Comparison of ENCODE assay signal across 10 cellular contexts in the genomic region with DNA sequence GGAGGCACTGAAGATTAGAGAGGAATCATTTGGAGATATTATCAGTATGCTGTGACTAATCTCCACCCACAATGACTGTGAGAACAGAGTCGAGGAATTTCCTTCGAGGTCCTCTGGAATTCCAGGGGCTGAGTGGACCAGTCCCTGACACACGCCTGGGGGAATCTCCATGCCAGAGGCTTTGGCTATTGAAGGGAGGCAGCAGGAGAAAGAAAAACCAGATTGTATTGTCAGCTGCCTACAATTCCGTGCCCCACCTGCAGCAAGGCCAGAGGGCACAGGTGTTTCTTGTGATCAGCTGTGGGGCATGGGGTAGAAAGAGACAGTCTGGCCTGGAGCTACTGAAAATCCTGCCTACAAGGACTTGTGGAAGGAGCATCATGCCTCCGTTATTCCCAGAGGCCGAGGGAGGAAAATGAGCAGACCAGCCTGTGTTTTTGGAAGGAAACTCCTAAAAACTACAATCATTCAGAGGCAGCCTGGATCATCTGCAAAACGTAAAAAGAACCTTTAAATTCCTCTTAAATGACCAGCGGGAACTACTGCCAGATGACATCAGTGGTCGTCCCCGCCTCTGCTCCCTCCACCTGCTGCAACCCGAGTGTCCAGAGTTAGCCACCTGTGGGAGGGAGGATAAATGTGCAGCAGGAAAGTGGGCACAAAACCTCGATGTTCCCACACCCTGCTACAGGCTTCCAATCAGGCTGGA. TPM values are rescaled to one million over a fixed set of nuclear protein-coding genes. Genes with fewer than 3 reads are reported as not detected.
A peak's percentile ranks its signal among the peaks of the same experiment; 100 is the strongest.
DNase-seq lines count a peak whose midpoint lies in the region; TF ChIP-seq lines count a peak whose summit lies in the region.
"Had no signal": no experiment of that assay in that cellular context is flagged by ENCODE, and none has a peak within 500 bp of the region (broad histone marks: within the 10 kb centered on the region; RNA-seq: fewer than 3 reads in every experiment).

No MANE protein-coding gene starts in this region.

- TF ChIP-seq CTCF in mammary epithelial cell (conservative IDR thresholded peaks at IDR 0.05 in 1 of 2, IDR thresholded peaks at IDR 0.05 in 1 of 2; ENCODE audit: extremely low read depth in 1 of 2, insufficient read depth in 1 of 2, low read depth in 1 of 2, low read length in 2 of 2) (no peak), glutamatergic neuron (IDR thresholded peaks at IDR 0.05; ENCODE audit: partially characterized antibody, unreplicated experiment) (no peak), type B pancreatic cell (conservative IDR thresholded peaks at IDR 0.05) (no peak)

- intact Hi-C loops in mammary epithelial cell (cut with micrococcal nuclease) = loop anchor here (1.0 to 2.0 kb wide), 2 partner anchors 14 to 30 kb away; no protein-coding TSS in a partner anchor

- H3K4me3 Mint-ChIP-seq in glutamatergic neuron (ENCODE audit: unreplicated experiment) (no peak overlapping the region), type B pancreatic cell (no peak overlapping the region)

- BruUV-seq in mammary epithelial cell (replicated peaks; lab: Mats Ljungman, UMichigan) = no TSS peak

- H3K9me3 Mint-ChIP-seq in glutamatergic neuron (ENCODE audit: unreplicated experiment) (peaks cover 2% of the 10 kb centered on the region), type B pancreatic cell (peaks cover 5% of the 10 kb centered on the region)

- H3K27me3 Mint-ChIP-seq in glutamatergic neuron (ENCODE audit: unreplicated experiment) (no peaks in the 10 kb centered on the region), type B pancreatic cell (no peaks in the 10 kb centered on the region)

- DNase-seq in COLO668 (lab: John Stamatoyannopoulos, UW; ENCODE audit: unreplicated experiment) = peak; percentile 10
- peak; percentile 93 for DNase-seq in LHCN-M2 (ENCODE audit: low read depth)
- DNase-seq in mammary epithelial cell = peak; percentile 95
- DNase-seq in lung microvascular endothelial cell (ENCODE audit: low read depth in 2 of 2) = peak; percentile 18 to 92
- DNase-seq in substantia nigra (lab: John Stamatoyannopoulos, UW) = no peak
- no peak for DNase-seq in glutamatergic neuron
- DNase-seq in type B pancreatic cell (ENCODE audit: extremely low spot score, unreplicated experiment) = no peak
- no peak for DNase-seq in AML-193 (lab: John Stamatoyannopoulos, UW)
- DNase-seq: activated CD8-positive, alpha-beta memory T cell treated with anti-CD3 and anti-CD28 coated beads for 24 hours; pancreas had no signal

- peak overlapping the region; percentile 37 for H3K4me2 ChIP-seq in mammary epithelial cell (ENCODE audit: insufficient read depth, low read depth, low read length)

- no peaks in the 10 kb centered on the region for H3K9me3 ChIP-seq in mammary epithelial cell (replicated peaks; ENCODE audit: insufficient read depth, low read length)
- H3K9me3 ChIP-seq: pancreas had no signal

- no peak overlapping the region for H3K4me3 ChIP-seq in mammary epithelial cell (replicated peaks in 1 of 3; ENCODE audit: insufficient read depth in 1 of 3, low read depth in 2 of 3, low read length in 3 of 3)
- H3K4me3 ChIP-seq: pancreas had no signal

- H3K27ac ChIP-seq in mammary epithelial cell (ENCODE audit: insufficient read depth, low read depth, low read length) (no peak overlapping the region), substantia nigra (ENCODE audit: low read depth, low read length, poor library complexity, severe bottlenecking) (no peak overlapping the region)
- H3K27ac ChIP-seq: pancreas had no signal

- no peaks in the 10 kb centered on the region for H3K36me3 ChIP-seq in mammary epithelial cell (ENCODE audit: insufficient read depth, low read length)
- H3K36me3 ChIP-seq: pancreas had no signal

- H3K9ac ChIP-seq in mammary epithelial cell (ENCODE audit: insufficient read depth, low read length) = no peak overlapping the region

- H3K4me1 ChIP-seq in mammary epithelial cell (ENCODE audit: insufficient read depth, low read length) = peaks cover 37% of the 10 kb centered on the region
- H3K4me1 ChIP-seq: pancreas had no signal

- CTCF ChIA-PET in mammary epithelial cell (lab: Charles Lee; ENCODE audit: low non-redundant PET) = no interaction called here

- H3K36me3 Mint-ChIP-seq in glutamatergic neuron (ENCODE audit: unreplicated experiment) (no peaks in the 10 kb centered on the region), type B pancreatic cell (no peaks in the 10 kb centered on the region)

- H3K27me3 ChIP-seq in mammary epithelial cell (ENCODE audit: insufficient read depth, low read length) = no peaks in the 10 kb centered on the region
- H3K27me3 ChIP-seq: pancreas had no signal

- 51% methylated on average over 12 of the region's 12 CpGs for WGBS in mammary epithelial cell (ENCODE audit: low coverage, missing lambda C conversion rate)

- H4K20me1 ChIP-seq in mammary epithelial cell (ENCODE audit: insufficient read depth, low read length) = no peaks in the 10 kb centered on the region

- dilution Hi-C loops in mammary epithelial cell (cut with HindIII; ENCODE audit: low sequenced_read_pairs) = no loop called here

- no peak overlapping the region for H3K27ac Mint-ChIP-seq in glutamatergic neuron (ENCODE audit: unreplicated experiment)
- no peak overlapping the region for H3K27ac Mint-ChIP-seq in type B pancreatic cell

- in situ Hi-C loops in mammary epithelial cell (cut with MboI; ENCODE audit: low sequenced_read_pairs in 2 of 2) = no loop called here

- H3K4me1 Mint-ChIP-seq in glutamatergic neuron (ENCODE audit: low read depth, unreplicated experiment) = peaks cover 12% of the 10 kb centered on the region
- peaks cover 27% of the 10 kb centered on the region for H3K4me1 Mint-ChIP-seq in type B pancreatic cell (ENCODE audit: unreplicated experiment)

- no peak overlapping the region for H2AFZ ChIP-seq in mammary epithelial cell (ENCODE audit: low read depth, low read length)

- no peaks in the 10 kb centered on the region for H3K79me2 ChIP-seq in mammary epithelial cell (ENCODE audit: insufficient read depth, low read length)

RNA-seq across cellular contexts. Expression of gene ANK3, which starts 25.4 kb away (rescaled TPM):
- 1.9 and 4.5 TPM in 2 replicates for total RNA-seq in LHCN-M2 (2014; rRNA removed)
- polyA plus RNA-seq in LHCN-M2 (2012) = 2.3 TPM
- total RNA-seq in mammary epithelial cell = 10 to 100 TPM; 12.9 to 23.7 TPM
- polyA plus RNA-seq in mammary epithelial cell = 5.0 TPM
- 9.9 TPM for polyA minus RNA-seq in mammary epithelial cell
- total RNA-seq in lung microvascular endothelial cell = under 0.01 and 0.87 TPM in 2 replicates
- 84.9 TPM for total RNA-seq in glutamatergic neuron (ENCODE audit: unreplicated experiment)
- total RNA-seq in type B pancreatic cell (ENCODE audit: low replicate concordance) = 90.2 and 145 TPM in 2 replicates

Comparison
In these comparisons a context has a peak if more than half of its experiments do, and no peak if none do; other contexts are left out.
1. DNase-seq: peak in COLO668 (single experiment), LHCN-M2 (single experiment), mammary epithelial cell (single experiment) and lung microvascular endothelial cell (2 of 2); none in substantia nigra (0 of 49), glutamatergic neuron (single experiment), type B pancreatic cell (single experiment) and AML-193 (0 of 2).